8 cellular contexts compared by ENCODE assay signal in genomic region chr9:74952281-74953151, GRCh38. TPM values are rescaled to one million over a fixed set of nuclear protein-coding genes. Genes with fewer than 3 reads are reported as not detected.
DNase-seq lines count a peak whose midpoint lies in the region; ATAC-seq and TF ChIP-seq lines count a peak whose summit lies in the region.

TSS of gene C9orf40 (minus strand) at chr9:74952912. CDS start at chr9:74952611, 301 bp downstream.

- ATAC-seq in HG02678 (IDR thresholded peaks at IDR 0.05; ENCODE audit: unreplicated experiment) (peak; percentile 90), Right ventricle myocardium inferior (peak; percentile 99)
- peak; percentile 88 to 92 for ATAC-seq in activated naive CD4-positive, alpha-beta T cell treated with anti-CD3 and anti-CD28 coated beads, Interleukin-2, amount 50 U/mL, for 72 hours

- no peaks in the 10 kb centered on the region for H3K79me2 ChIP-seq in parathyroid adenoma

- H3K4me3 ChIP-seq in parathyroid adenoma (ENCODE audit: low read depth, low read length) (peak within 1 kb of the TSS; percentile 72), tibial nerve (peak within 1 kb of the TSS; percentile 63 to 96 (median 88))

- TF ChIP-seq EP300 in tibial nerve (IDR thresholded peaks at IDR 0.05): peak in 1 of 2 donors; percentile 54

- TF ChIP-seq POLR2A in tibial nerve (IDR thresholded peaks at IDR 0.05): peak in 1 of 2 donors; percentile 29

- H3K36me3 ChIP-seq in parathyroid adenoma (ENCODE audit: control insufficient read depth, insufficient read depth, low read length) (no peaks in the 10 kb centered on the region), tibial nerve (no peaks in the 10 kb centered on the region)

- no peaks in the 10 kb centered on the region for H3K9me3 Mint-ChIP-seq in activated naive CD4-positive, alpha-beta T cell treated with anti-CD3 and anti-CD28 coated beads, Interleukin-2, amount 50 U/mL, for 72 hours

- H2AFZ ChIP-seq in parathyroid adenoma: peak within 1 kb of the TSS; percentile 99

- peak; percentile 86 for DNase-seq in NCI-H1105 (lab: John Stamatoyannopoulos, UW)
- DNase-seq in SKM-1 (lab: John Stamatoyannopoulos, UW; ENCODE audit: unreplicated experiment): peak; percentile 22
- peak; percentile 86 to 94 for DNase-seq in activated naive CD4-positive, alpha-beta T cell treated with anti-CD3 and anti-CD28 coated beads, Interleukin-2, amount 50 U/mL, for 72 hours (ENCODE audit: low spot score in 2 of 2)
- peak; percentile 96 for DNase-seq in Right ventricle myocardium inferior (ENCODE audit: missing footprints)
- peak; percentile 78 to 84 for DNase-seq in tibial nerve (ENCODE audit: low spot score in 2 of 2)

- no peaks in the 10 kb centered on the region for H3K9me3 ChIP-seq in parathyroid adenoma (ENCODE audit: control insufficient read depth, low read length)
- H3K9me3 ChIP-seq in tibial nerve: no peaks in the 10 kb centered on the region

- intact Hi-C loops in Right ventricle myocardium inferior (cut with DNase I): loop anchor here (1.0 to 5.0 kb wide), 5 partner anchors 50 to 175 kb away; partner anchors contain the start of genes CARNMT1, NMRK1, OSTF1 and TRPM6

- no peaks in the 10 kb centered on the region for H3K4me1 ChIP-seq in parathyroid adenoma
- H3K4me1 ChIP-seq in tibial nerve: peaks cover 0 to 17% (median 0%) of the 10 kb centered on the region in 4 donors

- H3K4me2 ChIP-seq in parathyroid adenoma (ENCODE audit: low read length): peak within 1 kb of the TSS; percentile 88

- 0 to 1% methylated on average over 39 to 76 of the region's 112 CpGs for WGBS in tibial nerve, 2 donors

- H3K27ac Mint-ChIP-seq in activated naive CD4-positive, alpha-beta T cell treated with anti-CD3 and anti-CD28 coated beads, Interleukin-2, amount 50 U/mL, for 72 hours: peak within 1 kb of the TSS; percentile 93 to 95

- H3K27me3 ChIP-seq in parathyroid adenoma (ENCODE audit: control insufficient read depth, insufficient read depth, low read length): no peaks in the 10 kb centered on the region
- H3K27me3 ChIP-seq in tibial nerve: no peaks in the 10 kb centered on the region

- H3K27ac ChIP-seq in parathyroid adenoma (peak within 1 kb of the TSS; percentile 84), tibial nerve (peak within 1 kb of the TSS; percentile 95 to 98 (median 98))

- peaks cover 19 to 20% of the 10 kb centered on the region in 2 donors for H3K36me3 Mint-ChIP-seq in activated naive CD4-positive, alpha-beta T cell treated with anti-CD3 and anti-CD28 coated beads, Interleukin-2, amount 50 U/mL, for 72 hours

- peak within 1 kb of the TSS; percentile 87 for H3K9ac ChIP-seq in parathyroid adenoma

- peak; percentile 83 for TF ChIP-seq CTCF in GM12873 (IDR thresholded peaks at IDR 0.05; ENCODE audit: insufficient read depth, low read depth, low read length, missing control alignments)
- TF ChIP-seq CTCF in parathyroid adenoma (IDR thresholded peaks at IDR 0.05): peak; percentile 69
- TF ChIP-seq CTCF in tibial nerve (IDR thresholded peaks at IDR 0.05): peak; percentile 91 to 94 (median 92)

RNA-seq across cellular contexts. Expression of gene C9orf40, which starts in this region (rescaled TPM):
- 10 to 100 TPM; 16.5 to 18.6 TPM for total RNA-seq in activated naive CD4-positive, alpha-beta T cell treated with anti-CD3 and anti-CD28 coated beads, Interleukin-2, amount 50 U/mL, for 72 hours
- total RNA-seq in Right ventricle myocardium inferior (2.8 TPM), tibial nerve (1 to 10 TPM; 4.2 to 5.9 (median 5.2) TPM)

Comparison
In these comparisons a context has a peak if more than half of its experiments do, and no peak if none do; other contexts are left out.
1. Peak in every context shown above with its lines: DNase-seq, ATAC-seq, H3K4me3 ChIP-seq and H3K27ac ChIP-seq.
2. DNase-seq: peak in every context shown above with its lines; median percentile 96 in Right ventricle myocardium inferior; 90 in activated naive CD4-positive, alpha-beta T cell treated with anti-CD3 and anti-CD28 coated beads, Interleukin-2, amount 50 U/mL, for 72 hours; 86 in NCI-H1105; 81 in tibial nerve; 22 in SKM-1.